Comparison of ENCODE assay signal across 1 cellular context in genomic region chr7:149495785-149496641, GRCh38.
TF ChIP-seq lines count a peak whose summit lies in the region.

No MANE protein-coding gene starts in this region.

TF ChIP-seq in GM12878, 131 proteins besides CTCF, POLR2A, EP300 and RAD21:
- TF ChIP-seq CEBPB (IDR thresholded peaks at IDR 0.05; ENCODE audit: borderline replicate concordance in 1 of 2, low read depth in 2 of 2, low read length in 2 of 2) (no peak), BMI1 (IDR thresholded peaks at IDR 0.05; ENCODE audit: borderline replicate concordance) (no peak), RAD51 (IDR thresholded peaks at IDR 0.05) (peak; percentile 49; the same call in 1 of the 2 replicates), RB1 (IDR thresholded peaks at IDR 0.05; ENCODE audit: borderline replicate concordance) (no peak), ZNF274 (IDR thresholded peaks at IDR 0.05; ENCODE audit: insufficient read depth, insufficient read length) (no peak), ZNF24 (IDR thresholded peaks at IDR 0.05) (no peak), STAT1 (conservative IDR thresholded peaks at IDR 0.05) (no peak)
